Comparison of ENCODE assay signal across 15 cellular contexts in genomic region chr10:1841759-1842158, GRCh38.
A peak's percentile ranks its signal among the peaks of the same experiment; 100 is the strongest.
DNase-seq lines count a peak whose midpoint lies in the region; ATAC-seq and TF ChIP-seq lines count a peak whose summit lies in the region.
"Had no signal": no experiment of that assay in that cellular context is flagged by ENCODE, and none has a peak within 500 bp of the region (broad histone marks: within the 10 kb centered on the region; RNA-seq: fewer than 3 reads in every experiment).

No MANE protein-coding gene starts in this region.

- no peak overlapping the region for H2BK12ac ChIP-seq in trophoblast cell (ENCODE audit: low read length)

- H3K4me1 Mint-ChIP-seq in stimulated activated naive CD8-positive, alpha-beta T cell treated with anti-CD3 and anti-CD28 coated beads, Interleukin-15, Interleukin-2, amounts not matched to agents 100 ng/mL and 50 ng/mL, for 24 hours (ENCODE audit: low read depth) = no peaks in the 10 kb centered on the region
- H3K4me1 Mint-ChIP-seq in T-helper 2 cell treated with Interferon-gamma antibody and Interleukin-4, amounts not matched to agents 5 μg/mL and 100 μg/mL, for 36 hours (ENCODE audit: low read depth) = no peaks in the 10 kb centered on the region
- H3K4me1 Mint-ChIP-seq: CD4-positive, alpha-beta memory T cell had no signal

- H3K4me2 ChIP-seq in trophoblast cell (ENCODE audit: low read length) = no peak overlapping the region

- peak overlapping the region; percentile 86 for H3K23ac ChIP-seq in trophoblast cell (ENCODE audit: low read length)

- no peaks in the 10 kb centered on the region for H3K79me1 ChIP-seq in trophoblast cell (ENCODE audit: low read length)

- no peak overlapping the region for H4K12ac ChIP-seq in trophoblast cell (ENCODE audit: low read depth, low read length)

- no peaks in the 10 kb centered on the region for H3K36me3 Mint-ChIP-seq in stimulated activated naive CD8-positive, alpha-beta T cell treated with anti-CD3 and anti-CD28 coated beads, Interleukin-15, Interleukin-2, amounts not matched to agents 100 ng/mL and 50 ng/mL, for 24 hours (ENCODE audit: low read depth)
- H3K36me3 Mint-ChIP-seq in T-helper 2 cell treated with Interferon-gamma antibody and Interleukin-4, amounts not matched to agents 5 μg/mL and 100 μg/mL, for 36 hours (ENCODE audit: low read depth) = no peaks in the 10 kb centered on the region
- H3K36me3 Mint-ChIP-seq: CD4-positive, alpha-beta memory T cell had no signal

- no peaks in the 10 kb centered on the region for H3K27me3 Mint-ChIP-seq in stimulated activated naive CD8-positive, alpha-beta T cell treated with anti-CD3 and anti-CD28 coated beads, Interleukin-15, Interleukin-2, amounts not matched to agents 100 ng/mL and 50 ng/mL, for 24 hours
- no peaks in the 10 kb centered on the region for H3K27me3 Mint-ChIP-seq in T-helper 2 cell treated with Interferon-gamma antibody and Interleukin-4, amounts not matched to agents 5 μg/mL and 100 μg/mL, for 36 hours (ENCODE audit: low read depth)

- no peak overlapping the region for H2AFZ ChIP-seq in trophoblast cell (ENCODE audit: insufficient read depth, low read length, poor library complexity)

- H3K4me3 ChIP-seq in esophagus muscularis mucosa (no peak overlapping the region), trophoblast cell (ENCODE audit: low read depth, low read length) (peak overlapping the region; percentile 45)
- H3K4me3 ChIP-seq: HAP-1 had no signal

- TF ChIP-seq CTCF in esophagus muscularis mucosa (IDR thresholded peaks at IDR 0.05) (no peak), foreskin keratinocyte (conservative IDR thresholded peaks at IDR 0.05) (no peak)

- intact Hi-C loops in esophagus muscularis mucosa (cut with DNase I) = no loop called here

- H3K18ac ChIP-seq in trophoblast cell (ENCODE audit: low read length) = no peak overlapping the region

- H4K8ac ChIP-seq in trophoblast cell (ENCODE audit: low read depth, low read length) = no peak overlapping the region

- peak overlapping the region; percentile 58 for H3K27ac Mint-ChIP-seq in stimulated activated naive CD8-positive, alpha-beta T cell treated with anti-CD3 and anti-CD28 coated beads, Interleukin-15, Interleukin-2, amounts not matched to agents 100 ng/mL and 50 ng/mL, for 24 hours
- no peak overlapping the region for H3K27ac Mint-ChIP-seq in T-helper 2 cell treated with Interferon-gamma antibody and Interleukin-4, amounts not matched to agents 5 μg/mL and 100 μg/mL, for 36 hours
- H3K27ac Mint-ChIP-seq: CD4-positive, alpha-beta memory T cell had no signal

- no peak for DNase-seq in stimulated activated naive CD8-positive, alpha-beta T cell treated with anti-CD3 and anti-CD28 coated beads, Interleukin-15, Interleukin-2, amounts not matched to agents 100 U/mL and 50 U/mL, for 24 hours
- peak; percentile 50 for DNase-seq in esophagus muscularis mucosa (ENCODE audit: extremely low spot score)
- no peak for DNase-seq in trophoblast cell
- no peak for DNase-seq in T-helper 2 cell treated with Interferon-gamma antibody and Interleukin-4, amounts not matched to agents 5 μg/mL and 100 μg/mL, for 36 hours (ENCODE audit: low spot score)
- DNase-seq in foreskin keratinocyte = no peak
- DNase-seq: C1 segment of cervical spinal cord; Calu3; CD4-positive, alpha-beta memory T cell; COR-L47; DMS53; DMS79 treated with DMSO at 0.1 percent for 48 hours; GF-D8; GOT3 had no signal

- H2BK5ac ChIP-seq in trophoblast cell (ENCODE audit: low read depth, low read length, poor library complexity) = no peak overlapping the region

- H4K91ac ChIP-seq in trophoblast cell (ENCODE audit: low read depth, low read length) = no peak overlapping the region

- H3K4me1 ChIP-seq in esophagus muscularis mucosa (no peaks in the 10 kb centered on the region), trophoblast cell (ENCODE audit: control insufficient read depth in 1 of 2, insufficient read depth in 2 of 2, low read length in 2 of 2) (no peaks in the 10 kb centered on the region), foreskin keratinocyte (no peaks in the 10 kb centered on the region)
- H3K4me1 ChIP-seq: HAP-1 had no signal

- H3K27ac ChIP-seq in esophagus muscularis mucosa (replicated peaks in 1 of 4) (no peak overlapping the region), trophoblast cell (ENCODE audit: low read depth, low read length) (no peak overlapping the region), foreskin keratinocyte (no peak overlapping the region)

- TF ChIP-seq POLR2A in esophagus muscularis mucosa (IDR thresholded peaks at IDR 0.05; ENCODE audit: low read depth) = no peak

- no peaks in the 10 kb centered on the region for H3K9me3 Mint-ChIP-seq in stimulated activated naive CD8-positive, alpha-beta T cell treated with anti-CD3 and anti-CD28 coated beads, Interleukin-15, Interleukin-2, amounts not matched to agents 100 ng/mL and 50 ng/mL, for 24 hours
- H3K9me3 Mint-ChIP-seq in T-helper 2 cell treated with Interferon-gamma antibody and Interleukin-4, amounts not matched to agents 5 μg/mL and 100 μg/mL, for 36 hours = peaks cover 4% of the 10 kb centered on the region

- H3K27me3 ChIP-seq in esophagus muscularis mucosa (no peaks in the 10 kb centered on the region), trophoblast cell (ENCODE audit: insufficient read depth, low read length) (no peaks in the 10 kb centered on the region), foreskin keratinocyte (no peaks in the 10 kb centered on the region)

- H2AK5ac ChIP-seq in trophoblast cell (ENCODE audit: low read length) = no peak overlapping the region

- TF ChIP-seq EP300 in esophagus muscularis mucosa (IDR thresholded peaks at IDR 0.05) = no peak

- no peak overlapping the region for H3K4me3 Mint-ChIP-seq in stimulated activated naive CD8-positive, alpha-beta T cell treated with anti-CD3 and anti-CD28 coated beads, Interleukin-15, Interleukin-2, amounts not matched to agents 100 ng/mL and 50 ng/mL, for 24 hours
- no peak overlapping the region for H3K4me3 Mint-ChIP-seq in T-helper 2 cell treated with Interferon-gamma antibody and Interleukin-4, amounts not matched to agents 5 μg/mL and 100 μg/mL, for 36 hours
- H3K4me3 Mint-ChIP-seq: CD4-positive, alpha-beta memory T cell had no signal

- H3K9ac ChIP-seq in trophoblast cell (ENCODE audit: low read length) = peak overlapping the region; percentile 68

- H3K79me2 ChIP-seq in trophoblast cell (ENCODE audit: control insufficient read depth, insufficient read depth, low read length, poor library complexity) = no peaks in the 10 kb centered on the region

- no peaks in the 10 kb centered on the region for H3K36me3 ChIP-seq in esophagus muscularis mucosa
- H3K36me3 ChIP-seq in trophoblast cell (ENCODE audit: control insufficient read depth in 1 of 2, insufficient read depth in 2 of 2, low read length in 2 of 2) = no peaks in the 10 kb centered on the region
- H3K36me3 ChIP-seq: HAP-1 had no signal

- ATAC-seq in stimulated activated naive CD8-positive, alpha-beta T cell treated with anti-CD3 and anti-CD28 coated beads, Interleukin-15, Interleukin-2, amounts not matched to agents 100 U/mL and 50 U/mL, for 24 hours = no peak
- no peak for ATAC-seq in foreskin keratinocyte

- no peak overlapping the region for H3K4ac ChIP-seq in trophoblast cell (ENCODE audit: low read depth, low read length)

- no peak overlapping the region for H2BK120ac ChIP-seq in trophoblast cell (ENCODE audit: insufficient read depth, low read length, poor library complexity)

- WGBS in esophagus muscularis mucosa = 67% methylated on average over 2 of the region's 3 CpGs
- WGBS in trophoblast cell (ENCODE audit: extremely low coverage, insufficient coverage, insufficient read length) = no CpG with 5 or more reads among the region's 3 CpGs

- no peaks in the 10 kb centered on the region for H3K9me3 ChIP-seq in esophagus muscularis mucosa
- H3K9me3 ChIP-seq in trophoblast cell (ENCODE audit: insufficient read depth, low read depth, low read length) = peaks cover 3% of the 10 kb centered on the region
- H3K9me3 ChIP-seq: HAP-1 had no signal

- no peak overlapping the region for H3K14ac ChIP-seq in trophoblast cell (ENCODE audit: low read length)
